In the genomic region with DNA sequence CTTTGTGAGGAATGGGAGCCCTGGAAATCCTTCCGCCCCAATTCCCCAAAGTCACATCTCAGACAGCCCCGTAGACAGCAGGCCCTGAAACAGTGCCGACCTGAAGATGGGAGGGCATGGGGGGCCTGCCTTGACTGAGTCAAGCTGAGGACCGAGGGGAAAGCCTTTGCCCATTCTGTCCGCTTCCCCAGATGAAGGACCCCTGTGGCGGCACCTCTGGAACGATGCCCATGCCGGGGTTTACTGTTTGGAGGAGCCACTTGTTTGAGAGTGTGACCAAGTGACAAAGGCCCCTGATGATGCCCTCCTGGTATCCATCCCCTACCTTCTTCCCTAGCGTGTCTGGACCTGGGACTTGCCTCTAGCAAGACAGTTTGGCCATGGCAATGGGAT, we compare ENCODE assay signal across 17 cellular contexts. TPM values are rescaled to one million over a fixed set of nuclear protein-coding genes. Genes with fewer than 3 reads are reported as not detected.
A peak's percentile ranks its signal among the peaks of the same experiment; 100 is the strongest.
DNase-seq lines count a peak whose midpoint lies in the region; ATAC-seq and TF ChIP-seq lines count a peak whose summit lies in the region.
"Had no signal": no experiment of that assay in that cellular context is flagged by ENCODE, and none has a peak within 500 bp of the region (broad histone marks: within the 10 kb centered on the region; RNA-seq: fewer than 3 reads in every experiment).

No MANE protein-coding gene starts in this region.

- no peaks in the 10 kb centered on the region for H3K4me1 ChIP-seq in transverse colon
- H3K4me1 ChIP-seq: BE2C had no signal

- H3K4me1 Mint-ChIP-seq in natural killer cell treated with Interleukin-12 subunit alpha and Interleukin-12 subunit beta and Interleukin-15 and Interleukin-18, amount 100 ng/mL, for 72 hours (ENCODE audit: low read depth in 2 of 2) = peaks cover 0 to 5% of the 10 kb centered on the region in 2 donors
- H3K4me1 Mint-ChIP-seq in natural killer cell = no peaks in the 10 kb centered on the region
- H3K4me1 Mint-ChIP-seq: CD4-positive, alpha-beta memory T cell had no signal

- no peaks in the 10 kb centered on the region for H3K36me3 Mint-ChIP-seq in natural killer cell treated with Interleukin-12 subunit alpha and Interleukin-12 subunit beta and Interleukin-15 and Interleukin-18, amount 100 ng/mL, for 72 hours
- no peaks in the 10 kb centered on the region for H3K36me3 Mint-ChIP-seq in natural killer cell
- H3K36me3 Mint-ChIP-seq: CD4-positive, alpha-beta memory T cell had no signal

- no peaks in the 10 kb centered on the region for H3K36me3 ChIP-seq in transverse colon
- H3K36me3 ChIP-seq: BE2C had no signal

- no peak overlapping the region for H3K27ac ChIP-seq in transverse colon
- H3K27ac ChIP-seq: C4-2B had no signal

- intact Hi-C loops in natural killer cell (cut with micrococcal nuclease) (no loop called here), posterior vena cava (cut with DNase I) (no loop called here), transverse colon (cut with DNase I; ENCODE audit: low total_unique reads) (no loop called here)

- peaks cover 20 to 26% of the 10 kb centered on the region in 2 donors for H3K27me3 Mint-ChIP-seq in natural killer cell treated with Interleukin-12 subunit alpha and Interleukin-12 subunit beta and Interleukin-15 and Interleukin-18, amount 100 ng/mL, for 72 hours
- peaks cover 16 to 33% of the 10 kb centered on the region in 2 donors for H3K27me3 Mint-ChIP-seq in natural killer cell (ENCODE audit: low read depth in 2 of 2)

- no peak for TF ChIP-seq POLR2A in transverse colon (IDR thresholded peaks at IDR 0.05)

- in situ Hi-C loops in transverse colon (cut with MboI; ENCODE audit: low pct_ligation_motif_present in 1 of 4, low pct_unique_long_range_greater_than_20kb in 1 of 4, low sequenced_read_pairs in 3 of 4) = no loop called here

- TF ChIP-seq CTCF in natural killer cell (IDR thresholded peaks at IDR 0.05) (no peak), transverse colon (IDR thresholded peaks at IDR 0.05) (no peak)

- no peak overlapping the region for H3K4me3 Mint-ChIP-seq in natural killer cell treated with Interleukin-12 subunit alpha and Interleukin-12 subunit beta and Interleukin-15 and Interleukin-18, amount 100 ng/mL, for 72 hours
- no peak overlapping the region for H3K4me3 Mint-ChIP-seq in natural killer cell
- H3K4me3 Mint-ChIP-seq: CD4-positive, alpha-beta memory T cell; HFFc6 had no signal

- no peak overlapping the region for H3K27ac Mint-ChIP-seq in natural killer cell treated with Interleukin-12 subunit alpha and Interleukin-12 subunit beta and Interleukin-15 and Interleukin-18, amount 100 ng/mL, for 72 hours
- no peak overlapping the region for H3K27ac Mint-ChIP-seq in natural killer cell
- H3K27ac Mint-ChIP-seq: CD4-positive, alpha-beta memory T cell; HFFc6 had no signal

- no peaks in the 10 kb centered on the region for H3K27me3 ChIP-seq in transverse colon

- 81% methylated on average over 9 of the region's 9 CpGs; no CpG with 5 or more reads in 1 of the 2 donors for WGBS in transverse colon (ENCODE audit: low coverage in 1 of 2), 2 donors

- H3K9me3 ChIP-seq in transverse colon = no peaks in the 10 kb centered on the region

- TF ChIP-seq EP300 in transverse colon (IDR thresholded peaks at IDR 0.05; ENCODE audit: low read depth) = no peak

- no peaks in the 10 kb centered on the region for H3K9me3 Mint-ChIP-seq in natural killer cell treated with Interleukin-12 subunit alpha and Interleukin-12 subunit beta and Interleukin-15 and Interleukin-18, amount 100 ng/mL, for 72 hours
- H3K9me3 Mint-ChIP-seq in natural killer cell = no peaks in the 10 kb centered on the region

- no peak overlapping the region for H3K4me3 ChIP-seq in transverse colon
- H3K4me3 ChIP-seq: GM12878 had no signal

- ATAC-seq in natural killer cell treated with Interleukin-12 subunit alpha and Interleukin-12 subunit beta and Interleukin-15 and Interleukin-18, amount 100 ng/mL, for 72 hours = no peak
- ATAC-seq in natural killer cell = no peak
- ATAC-seq: GM12878 had no signal

- peak; percentile 20 for DNase-seq in natural killer cell treated with Interleukin-12 subunit alpha and Interleukin-12 subunit beta and Interleukin-15 and Interleukin-18, amount 100 ng/mL, for 72 hours (ENCODE audit: low spot score)
- no peak for DNase-seq in natural killer cell
- DNase-seq in posterior vena cava (ENCODE audit: low spot score) = peak; percentile 36
- DNase-seq in transverse colon = peak; percentile 1
- no peak for DNase-seq in NCI-H1105 treated with DMSO at 0.1 percent for 48 hours (lab: John Stamatoyannopoulos, UW)
- DNase-seq in SKM-1 treated with dmso at 0.1 percent for 144 hours (lab: John Stamatoyannopoulos, UW; ENCODE audit: unreplicated experiment) = no peak
- DNase-seq in activated T-cell treated with anti-CD3 and anti-CD28 coated beads, Interleukin-2, amount 50 U/mL, for 48 hours = no peak
- DNase-seq: BE2C; CD4-positive, alpha-beta memory T cell; DMS79; HCEC 1CT; HFFc6 had no signal

RNA-seq across cellular contexts. Expression of a gene that starts 43.7 kb away (rescaled TPM):
- total RNA-seq in natural killer cell treated with Interleukin-12 subunit alpha and Interleukin-12 subunit beta and Interleukin-15 and Interleukin-18, amount 100 ng/mL, for 72 hours = not detected
- not detected for total RNA-seq in natural killer cell
- total RNA-seq in posterior vena cava = not detected
- not detected for total RNA-seq in transverse colon
- total RNA-seq: CD4-positive, alpha-beta memory T cell; G401; GM12878; H4; HT1080 had no signal

RNA-seq across cellular contexts. Expression of a gene that starts 48.1 kb away (rescaled TPM):
- 100 to 1,000 TPM; 117 to 131 TPM for total RNA-seq in natural killer cell treated with Interleukin-12 subunit alpha and Interleukin-12 subunit beta and Interleukin-15 and Interleukin-18, amount 100 ng/mL, for 72 hours
- 10 to 100 TPM; 51.5 to 76.5 (median 53.5) TPM for total RNA-seq in natural killer cell
- total RNA-seq in posterior vena cava = 100 to 1,000 TPM in 1 of 2 donors, 10 to 100 TPM in 1; 93.3 to 127 TPM
- 100 to 1,000 TPM in 1 of 4 donors, 10 to 100 TPM in 3; 13.1 to 124 (median 72.1) TPM for total RNA-seq in transverse colon

Comparison
In these comparisons a context has a peak if more than half of its experiments do, and no peak if none do; other contexts are left out.
1. DNase-seq: peak in natural killer cell treated with Interleukin-12 subunit alpha and Interleukin-12 subunit beta and Interleukin-15 and Interleukin-18, amount 100 ng/mL, for 72 hours (single experiment), posterior vena cava (single experiment) and transverse colon (single experiment); none in natural killer cell (single experiment), NCI-H1105 treated with DMSO at 0.1 percent for 48 hours (single experiment), SKM-1 treated with dmso at 0.1 percent for 144 hours (single experiment) and activated T-cell treated with anti-CD3 and anti-CD28 coated beads, Interleukin-2, amount 50 U/mL, for 48 hours (0 of 2).